ENCODE assay signal across 8 cellular contexts in the genomic region with DNA sequence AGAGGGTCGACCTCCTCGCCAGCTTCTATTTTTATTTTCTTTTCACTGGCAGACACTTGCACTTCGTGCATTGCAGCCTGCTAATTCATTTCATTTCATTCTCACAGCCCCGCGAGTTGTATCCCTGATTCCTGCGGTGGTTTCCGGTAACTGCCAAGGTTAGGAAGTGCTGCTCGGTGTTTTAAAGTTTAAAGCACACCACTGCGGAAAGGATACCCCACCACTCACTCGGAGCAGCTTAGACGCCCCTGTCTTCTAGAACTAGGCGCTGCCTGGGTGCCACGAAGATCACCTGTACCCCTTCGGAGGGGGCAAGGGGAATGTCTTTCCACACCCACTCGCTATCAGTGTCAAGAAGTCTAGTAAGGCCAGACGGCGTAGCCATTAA. TPM values are rescaled to one million over a fixed set of nuclear protein-coding genes. Genes with fewer than 3 reads are reported as not detected.
A peak's percentile ranks its signal among the peaks of the same experiment; 100 is the strongest.
DNase-seq lines count a peak whose midpoint lies in the region; ATAC-seq and TF ChIP-seq lines count a peak whose summit lies in the region.

No MANE protein-coding gene starts in this region.

- peak overlapping the region; percentile 84 for H3K27ac ChIP-seq in BLaER1
- H3K27ac ChIP-seq in gastroesophageal sphincter: peak overlapping the region; percentile 10 to 91 (median 80)
- peak overlapping the region; percentile 85 for H3K27ac ChIP-seq in psoas muscle

- DNase-seq in activated T-cell treated with anti-CD3 and anti-CD28 coated beads, Interleukin-2, amount 50 U/mL, for 72 hours: peak; percentile 15 to 17
- DNase-seq in psoas muscle: no peak
- no peak for DNase-seq in midbrain (lab: John Stamatoyannopoulos, UW)
- DNase-seq in HK-2 (ENCODE audit: unreplicated experiment): no peak

- H3K9me3 Mint-ChIP-seq in activated T-cell treated with anti-CD3 and anti-CD28 coated beads, Interleukin-2, amount 50 U/mL, for 72 hours: no peaks in the 10 kb centered on the region

- H4K20me1 ChIP-seq in BLaER1 (peaks cover 42% of the 10 kb centered on the region), Loucy (ENCODE audit: insufficient read depth, low read length, poor library complexity, severe bottlenecking) (peaks cover 24% of the 10 kb centered on the region)

- no peak for TF ChIP-seq EP300 in gastroesophageal sphincter (IDR thresholded peaks at IDR 0.05)

- H3K36me3 ChIP-seq in BLaER1: peaks cover 22% of the 10 kb centered on the region
- H3K36me3 ChIP-seq in Loucy (ENCODE audit: insufficient read depth, low read length): no peaks in the 10 kb centered on the region; the same call in 1 of the 2 replicates
- peaks cover 0 to 10% of the 10 kb centered on the region in 2 donors for H3K36me3 ChIP-seq in gastroesophageal sphincter
- peaks cover 0 to 26% of the 10 kb centered on the region in 2 donors for H3K36me3 ChIP-seq in psoas muscle (ENCODE audit: insufficient read depth in 1 of 2, low read depth in 1 of 2)

- peak overlapping the region; percentile 84 for H2AFZ ChIP-seq in Loucy (ENCODE audit: low read length)

- peaks cover 28% of the 10 kb centered on the region for H3K4me1 ChIP-seq in BLaER1
- peaks cover 31% of the 10 kb centered on the region for H3K4me1 ChIP-seq in Loucy (ENCODE audit: insufficient read depth, low read length, poor library complexity, severe bottlenecking)
- H3K4me1 ChIP-seq in gastroesophageal sphincter: peaks cover 0 to 32% (median 5%) of the 10 kb centered on the region in 3 donors
- peaks cover 10% of the 10 kb centered on the region for H3K4me1 ChIP-seq in psoas muscle

- no peaks in the 10 kb centered on the region for H3K9me3 ChIP-seq in BLaER1
- no peaks in the 10 kb centered on the region for H3K9me3 ChIP-seq in Loucy (ENCODE audit: insufficient read depth, low read depth, low read length)
- no peaks in the 10 kb centered on the region for H3K9me3 ChIP-seq in gastroesophageal sphincter
- no peaks in the 10 kb centered on the region for H3K9me3 ChIP-seq in psoas muscle

- no peak for TF ChIP-seq CTCF in Loucy (conservative IDR thresholded peaks at IDR 0.05; ENCODE audit: low read length)
- TF ChIP-seq CTCF in gastroesophageal sphincter (IDR thresholded peaks at IDR 0.05): no peak
- TF ChIP-seq CTCF in psoas muscle (IDR thresholded peaks at IDR 0.05): no peak

- H3K27me3 Mint-ChIP-seq in activated T-cell treated with anti-CD3 and anti-CD28 coated beads, Interleukin-2, amount 50 U/mL, for 72 hours (ENCODE audit: low read depth): no peaks in the 10 kb centered on the region

- no peaks in the 10 kb centered on the region for H3K27me3 ChIP-seq in BLaER1
- no peaks in the 10 kb centered on the region for H3K27me3 ChIP-seq in Loucy (ENCODE audit: insufficient read depth, low read length, poor library complexity, severe bottlenecking)
- H3K27me3 ChIP-seq in gastroesophageal sphincter: no peaks in the 10 kb centered on the region
- H3K27me3 ChIP-seq in psoas muscle (ENCODE audit: insufficient read depth in 3 of 3, low read length in 2 of 3): no peaks in the 10 kb centered on the region

- H3K4me3 ChIP-seq in BLaER1 (peak overlapping the region; percentile 92), Loucy (ENCODE audit: low read length, poor library complexity, severe bottlenecking) (peak overlapping the region; percentile 88), gastroesophageal sphincter (peak overlapping the region; percentile 72 to 86), psoas muscle (peak overlapping the region; percentile 100)

- H3K79me2 ChIP-seq in Loucy (ENCODE audit: insufficient read depth, low read length): peaks cover 45% of the 10 kb centered on the region

- peak overlapping the region; percentile 93 for H3K27ac Mint-ChIP-seq in activated T-cell treated with anti-CD3 and anti-CD28 coated beads, Interleukin-2, amount 50 U/mL, for 72 hours

- H3K9ac ChIP-seq in BLaER1 (peak overlapping the region; percentile 89), Loucy (ENCODE audit: low read depth, low read length, poor library complexity, severe bottlenecking) (peak overlapping the region; percentile 76)

- peak overlapping the region; percentile 84 to 96 for H3K4me3 Mint-ChIP-seq in activated T-cell treated with anti-CD3 and anti-CD28 coated beads, Interleukin-2, amount 50 U/mL, for 72 hours

- H3F3A ChIP-seq in Loucy (ENCODE audit: low read depth): no peaks in the 10 kb centered on the region

- WGBS in gastroesophageal sphincter (ENCODE audit: low coverage in 1 of 2), 2 donors: 0% methylated on average over 4 to 6 of the region's 17 CpGs
- WGBS in psoas muscle, 3 donors: 0% methylated on average over 17 of the region's 17 CpGs

- H3K9me2 ChIP-seq in Loucy (replicated peaks; ENCODE audit: low read depth, low read length): no peaks in the 10 kb centered on the region

- H3K4me2 ChIP-seq in BLaER1 (peak overlapping the region; percentile 97), Loucy (ENCODE audit: low read depth, low read length, poor library complexity, severe bottlenecking) (peak overlapping the region; percentile 90)

- ATAC-seq in GM19467 (IDR thresholded peaks at IDR 0.05; ENCODE audit: unreplicated experiment) (peak; percentile 3), gastroesophageal sphincter (no peak), psoas muscle (peak in 1 of 4 donors; percentile 4)
- peak; percentile 3 to 6 for ATAC-seq in activated T-cell treated with anti-CD3 and anti-CD28 coated beads, Interleukin-2, amount 50 U/mL, for 72 hours (replicated peaks in 1 of 2)

- intact Hi-C loops in psoas muscle (cut with DNase I): loop anchor here in 1 of 2 donors (2.0 to 10.0 kb wide), 5 partner anchors 41 to 779 kb away; a partner anchor contains a TSS

- H3K36me3 Mint-ChIP-seq in activated T-cell treated with anti-CD3 and anti-CD28 coated beads, Interleukin-2, amount 50 U/mL, for 72 hours (ENCODE audit: insufficient read depth in 2 of 2): peaks cover 0 to 10% of the 10 kb centered on the region in 2 donors

- peaks cover 30% of the 10 kb centered on the region for H3K4me1 Mint-ChIP-seq in activated T-cell treated with anti-CD3 and anti-CD28 coated beads, Interleukin-2, amount 50 U/mL, for 72 hours (ENCODE audit: low read depth)

- TF ChIP-seq POLR2A in gastroesophageal sphincter (IDR thresholded peaks at IDR 0.05): no peak

RNA-seq across cellular contexts. Expression of a gene that starts 0.5 kb away (rescaled TPM):
- 10 to 100 TPM; 28.6 to 30.8 TPM for total RNA-seq in activated T-cell treated with anti-CD3 and anti-CD28 coated beads, Interleukin-2, amount 50 U/mL, for 72 hours
- total RNA-seq in gastroesophageal sphincter (10 to 100 TPM; 11.6 to 21.8 (median 15.5) TPM), psoas muscle (10 to 100 TPM; 10.9 to 15.8 (median 14.8) TPM)
- 10 to 100 TPM; 11.6 to 45.5 (median 16.2) TPM for polyA plus RNA-seq in psoas muscle

RNA-seq across cellular contexts. Expression of a gene that starts 40.2 kb away (rescaled TPM):
- 10 to 100 TPM; 19.5 to 19.6 TPM for total RNA-seq in activated T-cell treated with anti-CD3 and anti-CD28 coated beads, Interleukin-2, amount 50 U/mL, for 72 hours
- total RNA-seq in gastroesophageal sphincter (10 to 100 TPM; 11.2 to 27.4 (median 13.5) TPM), psoas muscle (10 to 100 TPM in 3 of 4 donors, 1 to 10 TPM in 1; 9.2 to 20.9 (median 13.4) TPM)
- 10 to 100 TPM in 2 of 3 donors, 1 to 10 TPM in 1; 8.6 to 12.1 (median 10.4) TPM for polyA plus RNA-seq in psoas muscle

Comparison
In these comparisons a context has a peak if more than half of its experiments do, and no peak if none do; other contexts are left out.
1. DNase-seq: peak in activated T-cell treated with anti-CD3 and anti-CD28 coated beads, Interleukin-2, amount 50 U/mL, for 72 hours (2 of 2); none in psoas muscle (0 of 2), midbrain (single experiment) and HK-2 (single experiment).
2. Peak in every context shown above with its lines, with median percentiles within 50 percentile points of each other: H3K27ac ChIP-seq and H3K4me3 ChIP-seq.